8 cellular contexts compared by ENCODE assay signal in the genomic region with DNA sequence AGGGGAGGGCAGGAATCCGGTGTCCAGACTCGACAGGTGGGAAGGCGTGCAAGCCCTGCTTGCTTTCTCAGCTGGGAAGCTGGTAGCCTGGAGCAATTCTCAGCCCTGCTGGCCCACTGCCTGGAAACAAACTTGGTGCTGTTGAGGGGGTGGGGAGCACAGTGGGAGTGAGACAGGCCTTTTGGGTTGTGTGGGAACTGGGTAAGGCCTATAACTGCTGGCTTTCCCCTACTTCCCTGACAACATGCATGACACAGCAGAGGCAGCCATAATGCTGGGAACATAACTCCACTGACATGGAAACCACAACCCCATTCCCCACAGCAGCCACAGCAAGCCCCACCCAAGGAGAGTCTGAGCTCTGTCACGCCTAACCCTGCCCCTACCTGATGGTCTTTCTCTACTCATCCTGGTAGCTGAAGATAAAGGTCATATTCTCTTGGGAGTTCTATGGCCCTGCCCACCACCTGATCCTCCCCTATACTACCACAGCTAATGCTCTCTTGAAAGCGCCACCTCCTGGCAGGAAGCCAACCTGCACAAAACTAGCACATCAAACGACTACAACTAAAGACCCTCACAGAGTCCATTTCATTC.
DNase-seq lines count a peak whose midpoint lies in the region; ATAC-seq, FAIRE-seq and TF ChIP-seq lines count a peak whose summit lies in the region.

No MANE protein-coding gene starts in this region.

- TF ChIP-seq POLR2A in suprapubic skin (IDR thresholded peaks at IDR 0.05), result no peak

- peak; percentile 29 for DNase-seq in PC-3
- DNase-seq in bronchial epithelial cell (ENCODE audit: low read depth), result peak; percentile 40
- DNase-seq in stimulated activated CD8-positive, alpha-beta memory T cell treated with anti-CD3 and anti-CD28 coated beads, Interleukin-4, amount 100 ng/mL, for 48 hours, result peak; percentile 52
- DNase-seq in NCI-H2029 (lab: John Stamatoyannopoulos, UW), result no peak
- DNase-seq in suprapubic skin (ENCODE audit: low spot score in 2 of 2), result no peak
- DNase-seq in stimulated activated naive CD4-positive, alpha-beta T cell treated with Interleukin-2 at 50 U/mL for 16 hours (lab: John Stamatoyannopoulos, UW), result no peak

- no peak overlapping the region for H3K9ac ChIP-seq in PC-3 (ENCODE audit: low read length)

- POLR2A ChIA-PET in PC-3 (lab: Charles Lee; ENCODE audit: unreplicated experiment), result no interaction called here

- H3K27me3 ChIP-seq in PC-3 (ENCODE audit: low read length), result no peaks in the 10 kb centered on the region
- no peaks in the 10 kb centered on the region for H3K27me3 ChIP-seq in bronchial epithelial cell (ENCODE audit: control insufficient read depth, insufficient read depth, low read length)
- H3K27me3 ChIP-seq in suprapubic skin, result no peaks in the 10 kb centered on the region

- H2AFZ ChIP-seq in PC-3 (ENCODE audit: low read length), result no peak overlapping the region

- H3K4me1 ChIP-seq in PC-3 (ENCODE audit: insufficient read depth, low read length) (no peaks in the 10 kb centered on the region), suprapubic skin (peaks cover 8% of the 10 kb centered on the region)

- H3F3A ChIP-seq in PC-3 (ENCODE audit: low read length, unreplicated experiment), result no peaks in the 10 kb centered on the region

- H3K9me3 ChIP-seq in PC-3 (ENCODE audit: low read length) (no peaks in the 10 kb centered on the region), suprapubic skin (peaks cover 8% of the 10 kb centered on the region)

- peak; percentile 67 for ATAC-seq in GM18508 (IDR thresholded peaks at IDR 0.05; ENCODE audit: insufficient read depth, unreplicated experiment)
- ATAC-seq in HG02678 (IDR thresholded peaks at IDR 0.05; ENCODE audit: unreplicated experiment), result peak; percentile 66
- no peak for ATAC-seq in PC-3

- CTCF ChIA-PET in PC-3 (lab: Charles Lee), result no interaction called here

- H4K20me1 ChIP-seq in PC-3 (ENCODE audit: low read length), result no peaks in the 10 kb centered on the region

- TF ChIP-seq EP300 in suprapubic skin (IDR thresholded peaks at IDR 0.05), result no peak

- no peak overlapping the region for H3K4me3 ChIP-seq in PC-3 (ENCODE audit: low read length)
- H3K4me3 ChIP-seq in bronchial epithelial cell (ENCODE audit: low read depth, low read length), result no peak overlapping the region
- H3K4me3 ChIP-seq in suprapubic skin, result no peak overlapping the region

- H3K27ac ChIP-seq in PC-3 (ENCODE audit: low read length) (no peak overlapping the region), suprapubic skin (no peak overlapping the region)

- H3K36me3 ChIP-seq in PC-3 (ENCODE audit: low read depth, low read length), result peaks cover 7% of the 10 kb centered on the region; the same call in 1 of the 2 replicates
- peaks cover 10% of the 10 kb centered on the region for H3K36me3 ChIP-seq in bronchial epithelial cell (ENCODE audit: control insufficient read depth, insufficient read depth, low read length)
- peaks cover 32% of the 10 kb centered on the region for H3K36me3 ChIP-seq in suprapubic skin

- H3K79me2 ChIP-seq in PC-3 (ENCODE audit: low read length), result no peaks in the 10 kb centered on the region

- H3K4me2 ChIP-seq in PC-3 (ENCODE audit: low read length), result no peak overlapping the region

- FAIRE-seq in bronchial epithelial cell (lab: Jason Lieb, UNC), result no peak

- TF ChIP-seq CTCF in PC-3 (conservative IDR thresholded peaks at IDR 0.05; ENCODE audit: low read depth, low read length) (peak; percentile 53), bronchial epithelial cell (IDR thresholded peaks at IDR 0.05; ENCODE audit: insufficient read depth, low read length, severe bottlenecking) (no peak), suprapubic skin (IDR thresholded peaks at IDR 0.05) (no peak)

- WGBS in suprapubic skin, result 75% methylated on average over 6 of the region's 6 CpGs

- intact Hi-C loops in PC-3 (cut with micrococcal nuclease), result no loop called here

- no TSS peak for BruUV-seq in PC-3 (replicated peaks; lab: Mats Ljungman, UMichigan)

- H3K9me2 ChIP-seq in PC-3 (replicated peaks; ENCODE audit: low read length), result no peaks in the 10 kb centered on the region

Comparison
In these comparisons a context has a peak if more than half of its experiments do, and no peak if none do; other contexts are left out.
1. DNase-seq: peak in PC-3 (single experiment), bronchial epithelial cell (single experiment) and stimulated activated CD8-positive, alpha-beta memory T cell treated with anti-CD3 and anti-CD28 coated beads, Interleukin-4, amount 100 ng/mL, for 48 hours (single experiment); none in NCI-H2029 (single experiment), suprapubic skin (0 of 2) and stimulated activated naive CD4-positive, alpha-beta T cell treated with Interleukin-2 at 50 U/mL for 16 hours (single experiment).